ENCODE assay signal across 15 cellular contexts in the genomic region with DNA sequence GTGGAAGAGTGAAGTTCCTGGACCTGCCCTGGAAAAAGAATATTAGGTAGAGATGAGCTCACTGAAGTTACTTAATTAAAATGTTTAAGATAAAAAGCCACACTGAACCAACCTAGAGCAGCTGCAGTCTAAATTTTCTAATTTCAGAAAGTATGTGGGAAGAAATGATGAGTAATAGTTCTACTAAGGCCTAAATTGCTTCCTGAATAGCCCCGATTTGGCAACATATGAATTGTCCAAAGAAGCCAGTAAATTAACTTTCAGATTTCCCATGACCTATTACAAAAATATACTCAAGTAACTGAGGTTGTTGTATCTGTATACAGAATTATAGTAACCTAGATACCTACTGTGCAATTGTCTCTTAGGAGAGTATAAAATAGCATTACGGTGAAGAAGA.
DNase-seq lines count a peak whose midpoint lies in the region; ATAC-seq and TF ChIP-seq lines count a peak whose summit lies in the region.
"Had no signal": no experiment of that assay in that cellular context is flagged by ENCODE, and none has a peak within 500 bp of the region (broad histone marks: within the 10 kb centered on the region; RNA-seq: fewer than 3 reads in every experiment).

No MANE protein-coding gene starts in this region.

- intact Hi-C loops in left ventricle myocardium superior (cut with micrococcal nuclease): no loop called here
- intact Hi-C loops in tibial artery (cut with DNase I; ENCODE audit: low total_unique reads): no loop called here

- CTCF ChIA-PET in BJ (lab: Yijun Ruan, JAX): interaction anchor here (0.6 to 1.8 kb wide), 2 partner anchors 10 to 298 kb away, joined by 4 to 5 read pairs; no protein-coding TSS in a partner anchor

- DNase-seq in BJ (ENCODE audit: low read depth) (peak; percentile 55), LHCN-M2 (ENCODE audit: low read depth) (peak; percentile 82), choroid plexus epithelial cell (ENCODE audit: low read depth) (peak; percentile 81), omental fat pad (ENCODE audit: low spot score) (no peak), left ventricle myocardium superior (no peak), tibial artery (no peak)
- DNase-seq in activated naive CD4-positive, alpha-beta T cell (lab: John Stamatoyannopoulos, UW): no peak
- DNase-seq: activated naive CD8-positive, alpha-beta T cell treated with anti-CD3 and anti-CD28 coated beads for 36 hours; foreskin melanocyte; naive B cell; NCI-H1694 treated with DMSO at 0.1 percent for 48 hours; ovary had no signal

- no peak overlapping the region for H3K27ac ChIP-seq in tibial artery
- H3K27ac ChIP-seq: ovary had no signal

- TF ChIP-seq CTCF in BJ (IDR thresholded peaks at IDR 0.05; ENCODE audit: insufficient read depth, low read depth, low read length): no peak
- no peak for TF ChIP-seq CTCF in choroid plexus epithelial cell (conservative IDR thresholded peaks at IDR 0.05; ENCODE audit: low read depth, low read length)
- no peak for TF ChIP-seq CTCF in omental fat pad (IDR thresholded peaks at IDR 0.05)
- TF ChIP-seq CTCF in tibial artery (IDR thresholded peaks at IDR 0.05): no peak

- POLR2A ChIA-PET in BJ (lab: Charles Lee): no interaction called here

- no peaks in the 10 kb centered on the region for H3K4me1 ChIP-seq in tibial artery

- H3K27me3 ChIP-seq in BJ (ENCODE audit: control insufficient read depth, insufficient read depth, low read length): no peaks in the 10 kb centered on the region
- H3K27me3 ChIP-seq in tibial artery: no peaks in the 10 kb centered on the region
- H3K27me3 ChIP-seq: ovary had no signal

- ATAC-seq in omental fat pad (ENCODE audit: low FRiP score): peak; percentile 71
- no peak for ATAC-seq in HG03159 (IDR thresholded peaks at IDR 0.05; ENCODE audit: unreplicated experiment)
- no peak for ATAC-seq in left ventricle myocardium superior
- ATAC-seq: Right ventricle myocardium inferior, sciatic nerve had no signal

- H3K4me3 ChIP-seq in BJ (ENCODE audit: low read depth, low read length) (no peak overlapping the region), choroid plexus epithelial cell (ENCODE audit: low read depth, low read length) (no peak overlapping the region), tibial artery (no peak overlapping the region)
- H3K4me3 ChIP-seq: ovary had no signal

- H3K9me3 ChIP-seq in tibial artery: no peaks in the 10 kb centered on the region
- H3K9me3 ChIP-seq: ovary had no signal

- no peaks in the 10 kb centered on the region for H3K36me3 ChIP-seq in BJ (ENCODE audit: control insufficient read depth, insufficient read depth, low read length)
- no peaks in the 10 kb centered on the region for H3K36me3 ChIP-seq in tibial artery
- H3K36me3 ChIP-seq: ovary had no signal

Comparison
In these comparisons a context has a peak if more than half of its experiments do, and no peak if none do; other contexts are left out.
1. DNase-seq: peak in BJ (single experiment), LHCN-M2 (single experiment) and choroid plexus epithelial cell (single experiment); none in omental fat pad (single experiment), activated naive CD4-positive, alpha-beta T cell (0 of 4), left ventricle myocardium superior (single experiment) and tibial artery (0 of 2).